In the genomic region with DNA sequence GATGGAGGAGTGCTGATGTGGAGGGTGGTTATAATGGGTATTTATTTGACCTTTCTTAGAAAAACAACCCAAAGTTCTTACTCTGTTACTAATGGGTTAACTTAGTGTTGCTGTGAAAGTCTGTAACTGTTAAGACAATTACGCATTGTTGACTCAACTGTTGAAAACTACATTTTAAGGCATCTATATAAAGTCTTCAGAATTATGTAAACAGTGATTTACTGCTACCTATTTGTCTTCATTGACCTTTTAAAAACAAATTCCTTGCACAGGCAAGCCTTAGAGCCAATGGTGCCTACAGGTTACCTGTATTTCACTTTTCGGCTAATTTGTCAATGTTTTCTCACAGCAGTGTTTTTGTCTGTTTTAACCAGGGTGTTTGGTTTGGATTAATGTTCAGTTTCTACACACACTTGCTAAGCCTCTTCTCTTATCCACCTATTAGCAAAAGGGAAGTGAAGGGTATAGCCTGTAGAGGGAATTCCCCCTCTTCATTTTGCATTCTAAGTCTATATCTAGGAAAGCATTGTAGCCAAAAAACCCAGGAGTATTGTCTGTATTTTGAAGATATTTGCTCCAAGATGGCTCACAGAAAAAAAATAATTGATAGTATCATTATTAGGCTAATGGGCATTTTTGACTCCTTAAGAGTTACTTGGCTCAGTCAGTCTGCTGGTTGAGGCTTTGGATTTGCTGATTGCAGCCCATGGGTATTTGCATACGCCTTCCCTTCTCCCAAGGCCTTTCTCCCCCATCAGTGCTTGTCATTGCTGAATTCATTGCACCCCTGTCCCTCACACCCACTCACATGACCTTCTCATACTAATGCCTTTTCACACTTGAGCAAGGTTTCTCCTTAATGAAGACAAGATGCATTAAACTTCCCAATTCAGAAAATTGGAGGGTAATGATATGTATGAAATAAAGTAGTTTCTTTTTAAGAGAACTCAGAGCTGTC, we compare ENCODE assay signal across 1 cellular context.
TF ChIP-seq lines count a peak whose summit lies in the region.

No MANE protein-coding gene starts in this region.

TF ChIP-seq in HepG2, 621 proteins besides CTCF, POLR2A, EP300 and RAD21:
- TF ChIP-seq RFXAP (CRISPR knock-in tag; IDR thresholded peaks at IDR 0.05; ENCODE audit: borderline replicate concordance) (no peak), SNAPC2 (CRISPR knock-in tag; IDR thresholded peaks at IDR 0.05) (no peak), GABPB1 (CRISPR knock-in tag; IDR thresholded peaks at IDR 0.05) (no peak), TOPORS (CRISPR knock-in tag; IDR thresholded peaks at IDR 0.05) (no peak)
